ENCODE assay signal across 8 cellular contexts in the genomic region with DNA sequence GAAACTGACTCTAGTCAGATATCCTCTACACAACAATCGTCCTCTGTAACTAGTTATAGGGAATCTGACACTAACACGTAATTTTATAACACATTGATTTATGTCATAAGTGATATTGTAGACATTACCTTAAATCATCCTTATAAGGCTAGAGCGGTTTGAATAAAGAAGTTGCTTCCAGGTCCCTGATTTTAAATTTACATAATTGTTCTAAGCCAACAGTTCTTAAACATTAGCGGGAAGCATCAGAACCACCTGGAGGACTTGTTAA. TPM values are rescaled to one million over a fixed set of nuclear protein-coding genes. Genes with fewer than 3 reads are reported as not detected.
DNase-seq lines count a peak whose midpoint lies in the region; ATAC-seq and TF ChIP-seq lines count a peak whose summit lies in the region.

No MANE protein-coding gene starts in this region.

- no peaks in the 10 kb centered on the region for H3K27me3 Mint-ChIP-seq in activated naive CD4-positive, alpha-beta T cell treated with anti-CD3 and anti-CD28 coated beads, Interleukin-2, amount 50 U/mL, for 24 hours
- H3K27me3 Mint-ChIP-seq in activated naive CD8-positive, alpha-beta T cell treated with anti-CD3 and anti-CD28 coated beads, Interleukin-2, amount 50 U/mL, for 24 hours, result no peaks in the 10 kb centered on the region
- H3K27me3 Mint-ChIP-seq in memory B cell (no peaks in the 10 kb centered on the region), chondrocyte (ENCODE audit: low read depth) (no peaks in the 10 kb centered on the region)

- in situ Hi-C loops in transverse colon (cut with MboI; ENCODE audit: low pct_ligation_motif_present in 1 of 4, low pct_unique_long_range_greater_than_20kb in 1 of 4, low sequenced_read_pairs in 3 of 4), result no loop called here

- 26 to 27% methylated on average over 2 to 4 of the region's 4 CpGs for WGBS in transverse colon (ENCODE audit: low coverage in 1 of 2), 2 donors
- 41 to 42% methylated on average over 4 of the region's 4 CpGs for WGBS in aorta, 2 donors

- intact Hi-C loops in transverse colon (cut with DNase I; ENCODE audit: low total_unique reads), result no loop called here
- intact Hi-C loops in aorta (cut with DNase I), result no loop called here

- H3K4me1 ChIP-seq in transverse colon (peaks cover 33 to 66% (median 50%) of the 10 kb centered on the region in 4 donors), aorta (ENCODE audit: control insufficient read depth in 1 of 2, insufficient read depth in 2 of 2, low read length in 2 of 2) (peaks cover 4 to 14% of the 10 kb centered on the region in 2 donors)

- peak overlapping the region; percentile 86 for H3K27ac Mint-ChIP-seq in activated naive CD4-positive, alpha-beta T cell treated with anti-CD3 and anti-CD28 coated beads, Interleukin-2, amount 50 U/mL, for 24 hours
- peak overlapping the region; percentile 64 for H3K27ac Mint-ChIP-seq in activated naive CD8-positive, alpha-beta T cell treated with anti-CD3 and anti-CD28 coated beads, Interleukin-2, amount 50 U/mL, for 24 hours
- peak overlapping the region; percentile 83 for H3K27ac Mint-ChIP-seq in memory B cell
- no peak overlapping the region for H3K27ac Mint-ChIP-seq in chondrocyte (ENCODE audit: unreplicated experiment)

- ATAC-seq in activated naive CD8-positive, alpha-beta T cell treated with anti-CD3 and anti-CD28 coated beads, Interleukin-2, amount 50 U/mL, for 24 hours, result no peak
- ATAC-seq in memory B cell (ENCODE audit: low read depth) (no peak), aorta (ENCODE audit: low FRiP score) (no peak)

- no peaks in the 10 kb centered on the region for H3K9me3 Mint-ChIP-seq in activated naive CD4-positive, alpha-beta T cell treated with anti-CD3 and anti-CD28 coated beads, Interleukin-2, amount 50 U/mL, for 24 hours
- H3K9me3 Mint-ChIP-seq in activated naive CD8-positive, alpha-beta T cell treated with anti-CD3 and anti-CD28 coated beads, Interleukin-2, amount 50 U/mL, for 24 hours, result no peaks in the 10 kb centered on the region
- no peaks in the 10 kb centered on the region for H3K9me3 Mint-ChIP-seq in memory B cell
- no peaks in the 10 kb centered on the region for H3K9me3 Mint-ChIP-seq in chondrocyte (ENCODE audit: low read depth)

- peaks cover 65% of the 10 kb centered on the region for H3K4me1 Mint-ChIP-seq in activated naive CD4-positive, alpha-beta T cell treated with anti-CD3 and anti-CD28 coated beads, Interleukin-2, amount 50 U/mL, for 24 hours
- H3K4me1 Mint-ChIP-seq in activated naive CD8-positive, alpha-beta T cell treated with anti-CD3 and anti-CD28 coated beads, Interleukin-2, amount 50 U/mL, for 24 hours, result peaks cover 64% of the 10 kb centered on the region
- H3K4me1 Mint-ChIP-seq in memory B cell (peaks cover 35% of the 10 kb centered on the region), chondrocyte (ENCODE audit: low read depth) (peaks cover 55% of the 10 kb centered on the region)

- H3K9me3 ChIP-seq in transverse colon, result no peaks in the 10 kb centered on the region
- no peaks in the 10 kb centered on the region for H3K9me3 ChIP-seq in aorta (ENCODE audit: control insufficient read depth, low read length)

- DNase-seq in activated naive CD4-positive, alpha-beta T cell treated with anti-CD3 and anti-CD28 coated beads, Interleukin-2, amount 50 U/mL, for 16 hours, result no peak
- DNase-seq in activated naive CD8-positive, alpha-beta T cell treated with anti-CD3 and anti-CD28 coated beads, Interleukin-2, amount 50 U/mL, for 24 hours, result no peak
- DNase-seq in memory B cell (ENCODE audit: low spot score in 2 of 2), result no peak
- DNase-seq in transverse colon, result no peak
- DNase-seq in aorta, result no peak
- no peak for DNase-seq in chondrocyte (ENCODE audit: low spot score)
- DNase-seq in cerebellar nuclear complex (lab: John Stamatoyannopoulos, UW), result no peak

- H3K27me3 ChIP-seq in transverse colon (no peaks in the 10 kb centered on the region), aorta (ENCODE audit: control insufficient read depth in 1 of 2, insufficient read depth in 2 of 2, low read length in 1 of 2) (no peaks in the 10 kb centered on the region)

- H3K4me3 ChIP-seq in transverse colon, result peak overlapping the region in 2 of 4 donors; percentile 70 to 96
- peak overlapping the region in 1 of 2 donors; percentile 11 for H3K4me3 ChIP-seq in aorta (ENCODE audit: low read length in 2 of 2)

- H3K36me3 Mint-ChIP-seq in activated naive CD4-positive, alpha-beta T cell treated with anti-CD3 and anti-CD28 coated beads, Interleukin-2, amount 50 U/mL, for 24 hours, result no peaks in the 10 kb centered on the region
- no peaks in the 10 kb centered on the region for H3K36me3 Mint-ChIP-seq in activated naive CD8-positive, alpha-beta T cell treated with anti-CD3 and anti-CD28 coated beads, Interleukin-2, amount 50 U/mL, for 24 hours (ENCODE audit: low read depth)
- H3K36me3 Mint-ChIP-seq in memory B cell, result peaks cover 3% of the 10 kb centered on the region
- H3K36me3 Mint-ChIP-seq in chondrocyte (ENCODE audit: low read depth), result no peaks in the 10 kb centered on the region

- H3K4me3 Mint-ChIP-seq in activated naive CD4-positive, alpha-beta T cell treated with anti-CD3 and anti-CD28 coated beads, Interleukin-2, amount 50 U/mL, for 24 hours, result peak overlapping the region; percentile 94
- H3K4me3 Mint-ChIP-seq in activated naive CD8-positive, alpha-beta T cell treated with anti-CD3 and anti-CD28 coated beads, Interleukin-2, amount 50 U/mL, for 24 hours, result peak overlapping the region; percentile 88
- H3K4me3 Mint-ChIP-seq in memory B cell, result peak overlapping the region; percentile 89
- H3K4me3 Mint-ChIP-seq in chondrocyte (ENCODE audit: unreplicated experiment), result no peak overlapping the region

- TF ChIP-seq CTCF in transverse colon (IDR thresholded peaks at IDR 0.05) (no peak), chondrocyte (IDR thresholded peaks at IDR 0.05) (no peak)

- H3K27ac ChIP-seq in transverse colon (peak overlapping the region; percentile 94 to 98 (median 96)), aorta (ENCODE audit: low read depth in 1 of 2, low read length in 2 of 2) (no peak overlapping the region)

- no peak for TF ChIP-seq POLR2A in transverse colon (IDR thresholded peaks at IDR 0.05)

- no peaks in the 10 kb centered on the region for H3K36me3 ChIP-seq in transverse colon
- no peaks in the 10 kb centered on the region for H3K36me3 ChIP-seq in aorta (ENCODE audit: control insufficient read depth in 1 of 2, insufficient read depth in 2 of 2, low read length in 1 of 2)

- no peak for TF ChIP-seq EP300 in transverse colon (IDR thresholded peaks at IDR 0.05; ENCODE audit: low read depth)

RNA-seq across cellular contexts. Expression of a gene that starts 0.7 kb away (rescaled TPM):
- total RNA-seq in transverse colon, result 10 to 100 TPM in 3 of 4 donors, 1 to 10 TPM in 1; 7.0 to 19.1 (median 16.7) TPM
- total RNA-seq in aorta, result 10 to 100 TPM; 15.9 to 22.5 TPM
- 1 to 10 TPM; 7.2 to 7.5 TPM for polyA plus RNA-seq in aorta
- 15.3 to 15.4 TPM (median 15.3 TPM) in 3 replicates for total RNA-seq in chondrocyte

RNA-seq across cellular contexts. Expression of a gene that starts 2.9 kb away (rescaled TPM):
- total RNA-seq in transverse colon (100 to 1,000 TPM in 1 of 4 donors, 10 to 100 TPM in 3; 50.5 to 166 (median 64.2) TPM), aorta (100 to 1,000 TPM in 1 of 2 donors, 10 to 100 TPM in 1; 86.5 to 112 TPM), chondrocyte (72.5 to 84.4 TPM (median 78.8 TPM) in 3 replicates)
- 10 to 100 TPM; 44.2 to 62.4 TPM for polyA plus RNA-seq in aorta

Comparison
In these comparisons a context has a peak if more than half of its experiments do, and no peak if none do; other contexts are left out.
1. H3K27ac ChIP-seq: peak in transverse colon (4 of 4); none in aorta (0 of 2).